ENCODE assay signal across 8 cellular contexts in genomic region chr5:60586307-60586901, GRCh38.
DNase-seq lines count a peak whose midpoint lies in the region; ATAC-seq, FAIRE-seq and TF ChIP-seq lines count a peak whose summit lies in the region.

No MANE protein-coding gene starts in this region.

- BruUV-seq in endothelial cell of umbilical vein (replicated peaks; lab: Mats Ljungman, UMichigan), result no TSS peak

- H3K4me1 ChIP-seq in endothelial cell of umbilical vein (ENCODE audit: control insufficient read depth, extremely low read depth, insufficient read depth, low read length), result no peaks in the 10 kb centered on the region
- peaks cover 0 to 12% (median 2%) of the 10 kb centered on the region in 4 donors for H3K4me1 ChIP-seq in sigmoid colon

- no peak overlapping the region for H3K4me3 Mint-ChIP-seq in effector memory CD8-positive, alpha-beta T cell

- no peak for TF ChIP-seq POLR2A in endothelial cell of umbilical vein (IDR thresholded peaks at IDR 0.05; ENCODE audit: low read depth, low read length)
- TF ChIP-seq POLR2A in sigmoid colon (IDR thresholded peaks at IDR 0.05), result no peak

- H3K36me3 Mint-ChIP-seq in effector memory CD8-positive, alpha-beta T cell (ENCODE audit: insufficient read depth), result no peaks in the 10 kb centered on the region

- no peaks in the 10 kb centered on the region for H3K4me1 Mint-ChIP-seq in effector memory CD8-positive, alpha-beta T cell (ENCODE audit: low read depth in 2 of 2)

- H3K79me2 ChIP-seq in endothelial cell of umbilical vein (ENCODE audit: control insufficient read depth, insufficient read depth, low read length), result no peaks in the 10 kb centered on the region

- no peak overlapping the region for H2AFZ ChIP-seq in endothelial cell of umbilical vein (ENCODE audit: low read depth, low read length)

- H3K27me3 ChIP-seq in endothelial cell of umbilical vein (ENCODE audit: control insufficient read depth in 2 of 2, insufficient read depth in 2 of 2, low read length in 2 of 2) (no peaks in the 10 kb centered on the region), sigmoid colon (no peaks in the 10 kb centered on the region)

- no peak overlapping the region for H3K9ac ChIP-seq in endothelial cell of umbilical vein (replicated peaks; ENCODE audit: extremely low read depth, insufficient read depth, low read length)

- H3K27ac ChIP-seq in endothelial cell of umbilical vein (ENCODE audit: insufficient read depth, low read depth, low read length) (no peak overlapping the region), sigmoid colon (no peak overlapping the region)

- no peak for FAIRE-seq in endothelial cell of umbilical vein (lab: Jason Lieb, UNC)

- intact Hi-C loops in endothelial cell of umbilical vein (cut with micrococcal nuclease), result loop anchor here (1.0 to 5.0 kb wide), 2 partner anchors 299 to 776 kb away; no protein-coding TSS in a partner anchor
- intact Hi-C loops in sigmoid colon (cut with DNase I), result loop anchor here (10.0 kb wide), 1 partner anchor 202 kb away; no protein-coding TSS in a partner anchor

- POLR2A ChIA-PET in endothelial cell of umbilical vein (lab: Charles Lee), result no interaction called here

- dilution Hi-C loops in endothelial cell of umbilical vein (cut with MboI; ENCODE audit: extremely low pct_ligation_motif_present, low sequenced_read_pairs), result no loop called here

- no peaks in the 10 kb centered on the region for H3K9me3 ChIP-seq in endothelial cell of umbilical vein (replicated peaks; ENCODE audit: control insufficient read depth, insufficient read depth, low read length)
- no peaks in the 10 kb centered on the region for H3K9me3 ChIP-seq in sigmoid colon

- no peaks in the 10 kb centered on the region for H3K27me3 Mint-ChIP-seq in effector memory CD8-positive, alpha-beta T cell

- peak; percentile 50 for TF ChIP-seq CTCF in GM13976 (IDR thresholded peaks at IDR 0.05; ENCODE audit: borderline replicate concordance, control extremely low read depth, extremely low read depth, insufficient read depth, missing control alignments)
- peak in 1 of 2 donors; percentile 24 for TF ChIP-seq CTCF in endothelial cell of umbilical vein (IDR thresholded peaks at IDR 0.05; ENCODE audit: extremely low read depth in 1 of 2, insufficient read depth in 1 of 2, low read depth in 1 of 2, low read length in 2 of 2)
- TF ChIP-seq CTCF in sigmoid colon (IDR thresholded peaks at IDR 0.05), result peak; percentile 36 to 59 (median 38)

- no peaks in the 10 kb centered on the region for H3K9me3 Mint-ChIP-seq in effector memory CD8-positive, alpha-beta T cell

- H3K27ac Mint-ChIP-seq in effector memory CD8-positive, alpha-beta T cell, result no peak overlapping the region

- H3K4me2 ChIP-seq in endothelial cell of umbilical vein (ENCODE audit: insufficient read depth, low read length), result no peak overlapping the region

- no peak for ATAC-seq in effector memory CD8-positive, alpha-beta T cell (replicated peaks)
- ATAC-seq in HG02571 (IDR thresholded peaks at IDR 0.05; ENCODE audit: unreplicated experiment), result no peak

- no peaks in the 10 kb centered on the region for H3K36me3 ChIP-seq in endothelial cell of umbilical vein (ENCODE audit: control insufficient read depth in 2 of 2, extremely low read depth in 1 of 2, insufficient read depth in 2 of 2, low read length in 2 of 2)
- H3K36me3 ChIP-seq in sigmoid colon, result no peaks in the 10 kb centered on the region

- H4K20me1 ChIP-seq in endothelial cell of umbilical vein (replicated peaks; ENCODE audit: control insufficient read depth, extremely low read depth, insufficient read depth, low read length), result no peaks in the 10 kb centered on the region

- DNase-seq in GM13976 (ENCODE audit: low spot score) (no peak), NCI-H1694 (lab: John Stamatoyannopoulos, UW) (peak; percentile 13), endothelial cell of umbilical vein (ENCODE audit: low read depth, low spot score) (peak; percentile 36), sigmoid colon (no peak), GOT3 (lab: John Stamatoyannopoulos, UW) (no peak), MV-4-11 (lab: John Stamatoyannopoulos, UW) (no peak)
- no peak for DNase-seq in effector memory CD8-positive, alpha-beta T cell

- H3K4me3 ChIP-seq in endothelial cell of umbilical vein (replicated peaks in 1 of 3; ENCODE audit: insufficient read depth in 1 of 3, low read depth in 1 of 3, low read length in 3 of 3) (no peak overlapping the region), sigmoid colon (no peak overlapping the region)

- WGBS in sigmoid colon, 2 donors, result 88 to 95% methylated on average over 1 of the region's 1 CpG

- in situ Hi-C loops in GM13976 (cut with MboI; ENCODE audit: low sequenced_read_pairs, unreplicated experiment), result no loop called here

- TF ChIP-seq EP300 in sigmoid colon (IDR thresholded peaks at IDR 0.05), result no peak

- CTCF ChIA-PET in endothelial cell of umbilical vein (lab: Charles Lee), result no interaction called here

- no peaks in the 10 kb centered on the region for H3K9me1 ChIP-seq in endothelial cell of umbilical vein (replicated peaks; ENCODE audit: control insufficient read depth, extremely low read depth, insufficient read depth, low read length)

TF ChIP-seq in endothelial cell of umbilical vein, 7 proteins besides CTCF, POLR2A, EP300 and RAD21:
- no peak for TF ChIP-seq GATA2 (IDR thresholded peaks at IDR 0.05; ENCODE audit: insufficient read depth, insufficient read length, low read depth, low read length)
- no peak for TF ChIP-seq EZH2 (IDR thresholded peaks at IDR 0.05; ENCODE audit: borderline replicate concordance, low read depth, low read length, severe bottlenecking)
- no peak for TF ChIP-seq MAX (IDR thresholded peaks at IDR 0.05; ENCODE audit: insufficient read depth, insufficient read length)
- TF ChIP-seq POLR2AphosphoS5 (IDR thresholded peaks at IDR 0.05; ENCODE audit: insufficient read depth, low read depth, low read length), result no peak
- no peak for TF ChIP-seq JUN (IDR thresholded peaks at IDR 0.05; ENCODE audit: borderline replicate concordance, insufficient read depth, insufficient read length, low read depth)
- TF ChIP-seq FOS (IDR thresholded peaks at IDR 0.05; ENCODE audit: borderline replicate concordance, insufficient read depth, low read length), result no peak
- no peak for TF ChIP-seq MYC (IDR thresholded peaks at IDR 0.05; ENCODE audit: low read depth, low read length)
TF ChIP-seq in endothelial cell of umbilical vein: peak in this region for 0.

Comparison
In these comparisons a context has a peak if more than half of its experiments do, and no peak if none do; other contexts are left out.
1. DNase-seq: peak in NCI-H1694 (single experiment) and endothelial cell of umbilical vein (single experiment); none in GM13976 (single experiment), sigmoid colon (single experiment), effector memory CD8-positive, alpha-beta T cell (0 of 3), GOT3 (single experiment) and MV-4-11 (single experiment).